Comparison of ENCODE assay signal across 16 cellular contexts in the genomic region with DNA sequence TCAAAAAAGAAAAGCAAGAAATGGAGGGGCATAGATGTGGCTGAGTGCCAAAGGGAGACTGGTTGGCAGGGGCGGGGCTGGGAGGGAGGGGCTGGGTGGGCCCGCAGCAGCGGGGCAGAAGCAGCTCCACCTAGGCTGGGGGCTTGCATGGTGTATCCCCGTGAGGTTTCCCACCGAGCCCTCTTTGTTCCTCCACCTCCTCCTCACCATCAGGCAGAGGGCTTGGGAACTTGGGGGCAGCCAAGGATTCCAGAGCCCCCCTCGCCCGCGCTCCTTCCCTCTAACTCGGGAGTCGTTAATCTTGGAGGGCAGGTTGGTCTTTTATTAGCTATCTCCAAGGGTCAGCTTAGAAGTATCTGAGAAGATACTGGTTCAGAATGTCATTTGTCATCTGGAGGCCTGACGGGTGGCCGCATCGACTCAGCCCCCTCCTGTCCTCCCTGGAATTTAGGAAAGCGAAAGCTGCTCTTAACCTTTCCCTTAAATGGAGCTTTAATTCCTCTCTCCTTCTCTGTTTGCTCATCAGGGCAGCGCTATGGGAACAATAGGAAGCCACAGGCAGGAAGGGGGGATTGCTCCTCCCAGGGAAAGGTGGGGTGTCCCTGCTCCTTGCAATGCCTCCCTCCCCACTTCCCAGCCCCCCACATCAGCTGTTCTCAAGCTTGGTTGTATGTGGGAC.
DNase-seq lines count a peak whose midpoint lies in the region; ATAC-seq, FAIRE-seq and TF ChIP-seq lines count a peak whose summit lies in the region.
"Had no signal": no experiment of that assay in that cellular context is flagged by ENCODE, and none has a peak within 500 bp of the region (broad histone marks: within the 10 kb centered on the region; RNA-seq: fewer than 3 reads in every experiment).

No MANE protein-coding gene starts in this region.

- H3K9ac ChIP-seq in H1 (replicated peaks in 1 of 4; ENCODE audit: extremely low read depth in 1 of 4, low read depth in 3 of 4, low read length in 3 of 4) (peak overlapping the region in 2 of 4 experiments; percentile 42 to 56; a peak in 3 of 7 replicates), muscle layer of colon (ENCODE audit: low read length) (peak overlapping the region; percentile 17)
- H3K9ac ChIP-seq: BLaER1 had no signal

- H3K9me3 ChIP-seq in H1 (ENCODE audit: insufficient read depth in 2 of 2, low read depth in 1 of 2, low read length in 1 of 2) (no peaks in the 10 kb centered on the region), muscle layer of colon (ENCODE audit: low read length) (no peaks in the 10 kb centered on the region), transverse colon (no peaks in the 10 kb centered on the region)
- H3K9me3 ChIP-seq: adrenal gland, BLaER1 had no signal

- intact Hi-C loops in transverse colon (cut with DNase I; ENCODE audit: low total_unique reads): no loop called here

- H3K27me3 ChIP-seq in H1 (replicated peaks in 1 of 4; ENCODE audit: control insufficient read depth in 3 of 4, extremely low read depth in 1 of 4, insufficient read depth in 3 of 4, low read length in 3 of 4) (no peaks in the 10 kb centered on the region), muscle layer of colon (ENCODE audit: control insufficient read depth in 1 of 2, insufficient read depth in 2 of 2, low read length in 2 of 2) (no peaks in the 10 kb centered on the region), transverse colon (peaks cover 6% of the 10 kb centered on the region)
- H3K27me3 ChIP-seq: BLaER1 had no signal

- no peaks in the 10 kb centered on the region for H3K79me1 ChIP-seq in H1 (ENCODE audit: low read depth, low read length)

- H3K56ac ChIP-seq in H1 (replicated peaks; ENCODE audit: insufficient read length, low read depth, low read length): no peak overlapping the region

- H2BK5ac ChIP-seq in H1 (ENCODE audit: low read depth, low read length): peak overlapping the region; percentile 85; the same call in 1 of the 2 replicates

- no peaks in the 10 kb centered on the region for H4K20me1 ChIP-seq in H1 (replicated peaks in 1 of 2; ENCODE audit: control insufficient read depth in 1 of 2, insufficient read depth in 2 of 2, low read length in 2 of 2)
- H4K20me1 ChIP-seq: BLaER1 had no signal

- H3K23me2 ChIP-seq in H1 (ENCODE audit: low read depth, low read length): no peaks in the 10 kb centered on the region; the same call in 1 of the 2 replicates

- TF ChIP-seq CTCF in H1 (IDR thresholded peaks at IDR 0.05; ENCODE audit: control extremely low read depth in 1 of 3, insufficient read depth in 1 of 3, low read depth in 1 of 3, low read length in 3 of 3) (no peak), transverse colon (IDR thresholded peaks at IDR 0.05) (no peak)

- H2AFZ ChIP-seq in H1 (ENCODE audit: low read length): 0 out of 2 replicates have a peak overlapping the region, but pooled peaks have one; percentile 14

- no peak for ATAC-seq in HG02678 (IDR thresholded peaks at IDR 0.05; ENCODE audit: unreplicated experiment)
- ATAC-seq in HG03378 (IDR thresholded peaks at IDR 0.05; ENCODE audit: unreplicated experiment): no peak

- TF ChIP-seq EP300 in H1 (IDR thresholded peaks at IDR 0.05; ENCODE audit: borderline replicate concordance in 1 of 2, low read depth in 2 of 2, low read length in 2 of 2): peak in 1 of 2 experiments; percentile 27; a peak in 1 of 3 replicates
- TF ChIP-seq EP300 in transverse colon (IDR thresholded peaks at IDR 0.05; ENCODE audit: low read depth): no peak

- in situ Hi-C loops in transverse colon (cut with MboI; ENCODE audit: low pct_ligation_motif_present in 1 of 4, low pct_unique_long_range_greater_than_20kb in 1 of 4, low sequenced_read_pairs in 3 of 4): loop anchor here in 1 of 4 donors (25.0 kb wide), 1 partner anchor 108 kb away; no protein-coding TSS in a partner anchor

- H3K23ac ChIP-seq in H1 (ENCODE audit: insufficient read length): no peak overlapping the region

- H3K14ac ChIP-seq in H1 (ENCODE audit: insufficient read length): no peak overlapping the region

- no peak overlapping the region for H4K91ac ChIP-seq in H1 (replicated peaks; ENCODE audit: insufficient read length, low read length)

- H3K4me3 ChIP-seq in H1 (ENCODE audit: extremely low read depth in 1 of 4, insufficient read depth in 2 of 4, low read depth in 3 of 4, low read length in 4 of 4): peak overlapping the region in 2 of 4 experiments; percentile 10 to 44; a peak in 4 of 8 replicates
- peak overlapping the region in 1 of 2 donors; percentile 24 for H3K4me3 ChIP-seq in muscle layer of colon (ENCODE audit: low read depth in 1 of 2, low read length in 2 of 2)
- peak overlapping the region in 3 of 4 donors; percentile 6 to 33 (median 8) for H3K4me3 ChIP-seq in transverse colon
- H3K4me3 ChIP-seq: BLaER1 had no signal

- no peak overlapping the region; the same call in 1 of the 2 replicates for H2AK5ac ChIP-seq in H1 (ENCODE audit: low read depth, low read length)

- no peaks in the 10 kb centered on the region for H3K36me3 ChIP-seq in H1 (ENCODE audit: control insufficient read depth in 2 of 4, insufficient read depth in 4 of 4, low read length in 3 of 4)
- H3K36me3 ChIP-seq in muscle layer of colon (ENCODE audit: insufficient read depth, low read length): no peaks in the 10 kb centered on the region
- H3K36me3 ChIP-seq in transverse colon: no peaks in the 10 kb centered on the region
- H3K36me3 ChIP-seq: adrenal gland, BLaER1, spleen had no signal

- TF ChIP-seq RAD21 in H1 (IDR thresholded peaks at IDR 0.05 in 1 of 2, conservative IDR thresholded peaks at IDR 0.05 in 1 of 2; ENCODE audit: low read depth in 2 of 2, low read length in 2 of 2): no peak

- H2BK15ac ChIP-seq in H1 (ENCODE audit: low read length): no peak overlapping the region

- 0 out of 3 replicates have a peak, but pooled peaks of 1 of the 2 experiments have one; percentile 24 for TF ChIP-seq POLR2A in H1 (IDR thresholded peaks at IDR 0.05; ENCODE audit: control extremely low read depth in 1 of 2, low read depth in 2 of 2, low read length in 2 of 2)
- TF ChIP-seq POLR2A in transverse colon (IDR thresholded peaks at IDR 0.05): no peak

- H2BK12ac ChIP-seq in H1 (ENCODE audit: low read depth, low read length): peak overlapping the region; percentile 99

- peak overlapping the region; percentile 58 for H3K4ac ChIP-seq in H1 (replicated peaks; ENCODE audit: insufficient read length, low read depth, low read length)

- 25% methylated on average over 10 of the region's 15 CpGs; no CpG with 5 or more reads in 1 of the 2 experiments for WGBS in H1 (ENCODE audit: extremely low coverage in 1 of 2, insufficient coverage in 1 of 2, insufficient read length in 1 of 2, insufficient replicate concordance in 2 of 2, low coverage in 1 of 2, low lambda C conversion rate in 2 of 2, missing lambda C conversion rate in 1 of 2), 2 experiments
- WGBS in transverse colon (ENCODE audit: low coverage in 1 of 2), 2 donors: 20 to 27% methylated on average over 2 to 15 of the region's 15 CpGs

- CTCF ChIA-PET in H1 (lab: Charles Lee; ENCODE audit: partially characterized antibody): interaction anchor here (0.7 to 1.3 kb wide), 4 partner anchors 90 to 589 kb away, joined by 3 to 4 read pairs (median 3); no protein-coding TSS in a partner anchor

- H3K18ac ChIP-seq in H1 (ENCODE audit: extremely low read depth, low read length): peak overlapping the region; percentile 53; the same call in 1 of the 2 replicates

- POLR2A ChIA-PET in H1 (lab: Charles Lee; ENCODE audit: partially characterized antibody): interaction anchor here (0.6 to 2.3 kb wide), 5 partner anchors 12 to 109 kb away, joined by 3 to 14 read pairs (median 3); no protein-coding TSS in a partner anchor

- DNase-seq in NCI-H2227 (lab: John Stamatoyannopoulos, UW; ENCODE audit: unreplicated experiment) (peak; percentile 77), H1 (ENCODE audit: low read depth in 1 of 2, low spot score in 2 of 2) (peak; percentile 31 to 65), transverse colon (no peak), OCI-M2 (lab: John Stamatoyannopoulos, UW; ENCODE audit: unreplicated experiment) (no peak)
- DNase-seq: activated CD4-positive, alpha-beta memory T cell treated with anti-CD3 and anti-CD28 coated beads, Interleukin-2, amount 10 ng/mL, durations not matched to agents 7 days and 5 days; adrenal gland; DMS53; kidney; midbrain; NCI-H2029; NCI-H526 treated with DMSO at 0.1 percent for 48 hours; spleen had no signal

- peak; percentile 68 for FAIRE-seq in H1 (lab: Jason Lieb, UNC)
- FAIRE-seq: kidney had no signal

- peak overlapping the region; percentile 42 for H4K5ac ChIP-seq in H1 (ENCODE audit: insufficient read length, low read depth, low read length)

- H3K4me1 ChIP-seq in H1 (replicated peaks in 1 of 4; ENCODE audit: control insufficient read depth in 3 of 4, insufficient read depth in 4 of 4, low read length in 3 of 4) (peaks cover 4 to 27% (median 15%) of the 10 kb centered on the region in 4 experiments), muscle layer of colon (ENCODE audit: insufficient read depth, low read length) (peaks cover 21% of the 10 kb centered on the region), transverse colon (peaks cover 0 to 3% (median 0%) of the 10 kb centered on the region in 4 donors)
- H3K4me1 ChIP-seq: adrenal gland, spleen had no signal

- no peak overlapping the region for H2BK120ac ChIP-seq in H1 (replicated peaks; ENCODE audit: low read depth, low read length)

- no peak overlapping the region; the same call in 1 of the 2 replicates for H4K8ac ChIP-seq in H1 (ENCODE audit: extremely low read depth, insufficient read depth, low read length)

- H3K27ac ChIP-seq in H1 (ENCODE audit: low read depth, low read length) (peak overlapping the region; percentile 87), muscle layer of colon (ENCODE audit: low read depth, low read length) (peak overlapping the region; percentile 65), transverse colon (peak overlapping the region; percentile 62 to 83 (median 71))
- H3K27ac ChIP-seq: adrenal gland, BLaER1 had no signal

- H2BK20ac ChIP-seq in H1 (ENCODE audit: low read length): peak overlapping the region; percentile 98; the same call in 1 of the 2 replicates

- H3K79me2 ChIP-seq in H1 (ENCODE audit: control insufficient read depth in 1 of 2, insufficient read depth in 2 of 2, low read length in 2 of 2): no peaks in the 10 kb centered on the region

- H3K4me2 ChIP-seq in H1 (ENCODE audit: insufficient read depth in 1 of 2, low read depth in 2 of 2, low read length in 2 of 2): peak overlapping the region; percentile 58 to 63
- H3K4me2 ChIP-seq: BLaER1 had no signal

TF ChIP-seq in H1, 55 proteins besides CTCF, POLR2A, EP300 and RAD21 (continues in another document):
- no peak for TF ChIP-seq RFX5 (IDR thresholded peaks at IDR 0.05; ENCODE audit: borderline replicate concordance, low read depth, low read length)
- peak; percentile 34; the same call in 1 of the 2 replicates for TF ChIP-seq CREB1 (IDR thresholded peaks at IDR 0.05)
- peak; percentile 18 for TF ChIP-seq ASH2L (IDR thresholded peaks at IDR 0.05; ENCODE audit: low read length)
- no peak for TF ChIP-seq E2F6 (IDR thresholded peaks at IDR 0.05)

Comparison
In these comparisons a context has a peak if more than half of its experiments do, and no peak if none do; other contexts are left out.
1. DNase-seq: peak in NCI-H2227 (single experiment) and H1 (2 of 2); none in transverse colon (single experiment) and OCI-M2 (single experiment).
2. Peak in every context shown above with its lines, with median percentiles within 50 percentile points of each other: H3K27ac ChIP-seq.